ENCODE assay signal across 18 cellular contexts in the genomic region with DNA sequence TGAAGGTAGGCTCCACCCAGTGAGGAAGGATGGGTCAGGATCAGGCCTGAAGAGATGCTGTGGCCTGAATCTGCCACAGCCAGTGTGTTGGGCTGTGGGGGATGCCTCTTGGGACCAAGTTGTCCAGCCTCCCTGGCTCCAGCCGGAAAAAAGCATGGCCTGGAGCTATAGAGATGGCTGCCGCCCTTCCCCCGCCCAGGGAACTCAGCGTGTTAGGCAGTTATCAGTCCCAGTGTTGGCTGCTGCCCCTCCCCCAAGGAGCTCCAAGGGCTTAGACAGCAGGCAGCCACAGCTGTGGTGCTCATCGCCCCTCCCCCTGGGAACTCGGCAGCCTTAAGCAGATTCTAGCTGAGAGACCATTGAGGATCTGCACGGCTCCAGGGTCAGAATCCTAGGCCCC.
DNase-seq lines count a peak whose midpoint lies in the region; TF ChIP-seq lines count a peak whose summit lies in the region.
"Had no signal": no experiment of that assay in that cellular context is flagged by ENCODE, and none has a peak within 500 bp of the region (broad histone marks: within the 10 kb centered on the region; RNA-seq: fewer than 3 reads in every experiment).

No MANE protein-coding gene starts in this region.

- peak overlapping the region; percentile 6 for H2BK120ac ChIP-seq in mesendoderm (ENCODE audit: low read depth, low read length)

- H3K18ac ChIP-seq in mesendoderm (ENCODE audit: low read length) = peak overlapping the region; percentile 34

- H3K4me1 ChIP-seq in endodermal cell (ENCODE audit: control insufficient read depth, insufficient read depth, low read length) = peaks cover 9% of the 10 kb centered on the region
- H3K4me1 ChIP-seq in mesendoderm (ENCODE audit: control insufficient read depth, low read depth, low read length) = peaks cover 6% of the 10 kb centered on the region
- H3K4me1 ChIP-seq: esophagus squamous epithelium had no signal

- no peak overlapping the region for H2BK15ac ChIP-seq in mesendoderm (replicated peaks; ENCODE audit: low read depth)

- H3K9ac ChIP-seq in endodermal cell (ENCODE audit: extremely low read depth, low read length, poor library complexity, severe bottlenecking) (no peak overlapping the region), mesendoderm (ENCODE audit: low read length) (no peak overlapping the region)

- no peaks in the 10 kb centered on the region for H3K36me3 Mint-ChIP-seq in endodermal cell (ENCODE audit: low read depth)
- H3K36me3 Mint-ChIP-seq: activated naive CD8-positive, alpha-beta T cell treated with anti-CD3 and anti-CD28 coated beads for 36 hours; IgD-negative memory B cell had no signal

- peaks cover 14% of the 10 kb centered on the region for H3K9me3 Mint-ChIP-seq in endodermal cell
- H3K9me3 Mint-ChIP-seq: activated T-cell treated with anti-CD3 and anti-CD28 coated beads, Interleukin-2, amount 50 U/mL, for 4 hours had no signal

- no peak overlapping the region for H3K4ac ChIP-seq in mesendoderm (ENCODE audit: low read depth, low read length)

- TF ChIP-seq CTCF in endodermal cell (conservative IDR thresholded peaks at IDR 0.05) = no peak

- peaks cover 21% of the 10 kb centered on the region for H3K4me1 Mint-ChIP-seq in endodermal cell
- H3K4me1 Mint-ChIP-seq: activated naive CD8-positive, alpha-beta T cell treated with anti-CD3 and anti-CD28 coated beads for 36 hours; IgD-negative memory B cell had no signal

- DNase-seq in EH (ENCODE audit: low read depth) (peak; percentile 2), NCI-H2171 treated with DMSO at 0.1 percent for 48 hours (lab: John Stamatoyannopoulos, UW) (peak; percentile 5), endodermal cell (peak; percentile 88), mesendoderm (peak; percentile 90), Kasumi-1 (lab: John Stamatoyannopoulos, UW) (no peak), HT-29 (ENCODE audit: low spot score) (no peak)
- no peak for DNase-seq in stimulated activated naive CD4-positive, alpha-beta T cell (lab: John Stamatoyannopoulos, UW)
- no peak for DNase-seq in effector CD8-positive, alpha-beta T cell (lab: John Stamatoyannopoulos, UW)
- DNase-seq: activated naive CD8-positive, alpha-beta T cell treated with anti-CD3 and anti-CD28 coated beads for 36 hours; activated T-cell treated with anti-CD3 and anti-CD28 coated beads, Interleukin-2, amount 50 U/mL, for 4 hours; esophagus squamous epithelium; GF-D8; mucosa of descending colon; NCI-H1092 treated with DMSO at 0.1 percent for 48 hours; NCI-H446 treated with DMSO at 0.1 percent for 48 hours; stimulated activated CD4-positive, alpha-beta T cell treated with anti-CD3 and anti-CD28 coated beads, Interleukin-4, amount 100 ng/mL, for 24 hours; stimulated activated CD8-positive, alpha-beta memory T cell treated with anti-CD3 and anti-CD28 coated beads, Interleukin-4, amount 100 ng/mL, for 48 hours had no signal

- H2AK5ac ChIP-seq in mesendoderm (ENCODE audit: low read length) = peak overlapping the region; percentile 27

- H3K4me3 ChIP-seq in endodermal cell (ENCODE audit: low read length) = peak overlapping the region; percentile 37
- no peak overlapping the region for H3K4me3 ChIP-seq in mesendoderm (ENCODE audit: low read length)
- H3K4me3 ChIP-seq: esophagus squamous epithelium, mucosa of descending colon had no signal

- H3K27ac ChIP-seq in endodermal cell (ENCODE audit: low read depth, low read length) (no peak overlapping the region), mesendoderm (ENCODE audit: low read depth, low read length) (no peak overlapping the region)
- H3K27ac ChIP-seq: esophagus squamous epithelium had no signal

- no peak overlapping the region for H3K4me3 Mint-ChIP-seq in endodermal cell
- H3K4me3 Mint-ChIP-seq: activated naive CD8-positive, alpha-beta T cell treated with anti-CD3 and anti-CD28 coated beads for 36 hours; activated T-cell treated with anti-CD3 and anti-CD28 coated beads, Interleukin-2, amount 50 U/mL, for 4 hours; IgD-negative memory B cell had no signal

- no peak overlapping the region for H4K5ac ChIP-seq in mesendoderm (ENCODE audit: low read length)

- H3K56ac ChIP-seq in mesendoderm (ENCODE audit: low read length) = peak overlapping the region; percentile 50

- no peaks in the 10 kb centered on the region for H3K27me3 Mint-ChIP-seq in endodermal cell (ENCODE audit: insufficient read depth)
- H3K27me3 Mint-ChIP-seq: IgD-negative memory B cell had no signal

- H3K9me3 ChIP-seq in endodermal cell (ENCODE audit: control insufficient read depth, low read length) = peaks cover 8% of the 10 kb centered on the region
- H3K9me3 ChIP-seq: esophagus squamous epithelium, mucosa of descending colon had no signal

- WGBS in endodermal cell (ENCODE audit: insufficient coverage in 1 of 2, insufficient read length in 1 of 2), 2 experiments = 53 to 62% methylated on average over 6 to 7 of the region's 7 CpGs
- no CpG with 5 or more reads among the region's 7 CpGs for WGBS in mesendoderm (ENCODE audit: extremely low coverage, insufficient coverage, low lambda C conversion rate)

- H3K79me2 ChIP-seq in mesendoderm (ENCODE audit: control insufficient read depth, insufficient read depth, low read length) = no peaks in the 10 kb centered on the region

- no peaks in the 10 kb centered on the region for H3K36me3 ChIP-seq in endodermal cell (ENCODE audit: control insufficient read depth, insufficient read depth, low read length)
- no peaks in the 10 kb centered on the region for H3K36me3 ChIP-seq in mesendoderm (ENCODE audit: control insufficient read depth, insufficient read depth, low read length)
- H3K36me3 ChIP-seq: esophagus squamous epithelium had no signal

- no peak overlapping the region for H3K23ac ChIP-seq in mesendoderm (ENCODE audit: low read length)

- peak overlapping the region; percentile 13 for H2BK5ac ChIP-seq in mesendoderm (ENCODE audit: low read length)

- H4K8ac ChIP-seq in mesendoderm (ENCODE audit: low read depth, low read length) = no peak overlapping the region

- H3K27me3 ChIP-seq in endodermal cell (ENCODE audit: control insufficient read depth, insufficient read depth, low read length, poor library complexity, severe bottlenecking) (no peaks in the 10 kb centered on the region), mesendoderm (ENCODE audit: insufficient read depth, low read length, poor library complexity) (no peaks in the 10 kb centered on the region)
- H3K27me3 ChIP-seq: esophagus squamous epithelium had no signal

- no peak overlapping the region for H3K4me2 ChIP-seq in mesendoderm (ENCODE audit: low read length)

- no peak overlapping the region for H3K27ac Mint-ChIP-seq in endodermal cell
- H3K27ac Mint-ChIP-seq: activated naive CD8-positive, alpha-beta T cell treated with anti-CD3 and anti-CD28 coated beads for 36 hours; IgD-negative memory B cell had no signal

- no peaks in the 10 kb centered on the region for H3K79me1 ChIP-seq in mesendoderm (ENCODE audit: low read length)

Comparison
In these comparisons a context has a peak if more than half of its experiments do, and no peak if none do; other contexts are left out.
1. DNase-seq: peak in EH (single experiment), NCI-H2171 treated with DMSO at 0.1 percent for 48 hours (single experiment), endodermal cell (single experiment) and mesendoderm (single experiment); none in stimulated activated naive CD4-positive, alpha-beta T cell (0 of 6), Kasumi-1 (0 of 2), HT-29 (single experiment) and effector CD8-positive, alpha-beta T cell (single experiment).